Comparison of ENCODE assay signal across 13 cellular contexts in genomic region chr5:78799254-78800017, GRCh38.
DNase-seq lines count a peak whose midpoint lies in the region; ATAC-seq, FAIRE-seq and TF ChIP-seq lines count a peak whose summit lies in the region.
"Had no signal": no experiment of that assay in that cellular context is flagged by ENCODE, and none has a peak within 500 bp of the region (broad histone marks: within the 10 kb centered on the region; RNA-seq: fewer than 3 reads in every experiment).

No MANE protein-coding gene starts in this region.

- no peaks in the 10 kb centered on the region for H3K9me1 ChIP-seq in endothelial cell of umbilical vein (replicated peaks; ENCODE audit: control insufficient read depth, extremely low read depth, insufficient read depth, low read length)

- FAIRE-seq in RCC 7860 (lab: Jason Lieb, UNC): peak; percentile 50
- peak; percentile 56 for FAIRE-seq in endothelial cell of umbilical vein (lab: Jason Lieb, UNC)

- no peaks in the 10 kb centered on the region for H3K9me3 Mint-ChIP-seq in activated CD4-positive, alpha-beta T cell treated with anti-CD3 and anti-CD28 coated beads, Interleukin-2, amount 10 ng/mL, durations not matched to agents 24 days and 14 days
- peaks cover 0 to 7% (median 0%) of the 10 kb centered on the region in 6 donors for H3K9me3 Mint-ChIP-seq in immature natural killer cell

- H3K36me3 ChIP-seq in endothelial cell of umbilical vein (ENCODE audit: control insufficient read depth in 2 of 2, extremely low read depth in 1 of 2, insufficient read depth in 2 of 2, low read length in 2 of 2) (no peaks in the 10 kb centered on the region), osteoblast (ENCODE audit: insufficient read depth, low read length) (no peaks in the 10 kb centered on the region)

- H3K9ac ChIP-seq in endothelial cell of umbilical vein (replicated peaks; ENCODE audit: extremely low read depth, insufficient read depth, low read length): no peak overlapping the region

- CTCF ChIA-PET in endothelial cell of umbilical vein (lab: Charles Lee): interaction anchor here (1.1 to 1.5 kb wide), 2 partner anchors 18 to 479 kb away, joined by 3 to 4 read pairs; no protein-coding TSS in a partner anchor

- no peaks in the 10 kb centered on the region for H4K20me1 ChIP-seq in endothelial cell of umbilical vein (replicated peaks; ENCODE audit: control insufficient read depth, extremely low read depth, insufficient read depth, low read length)
- H4K20me1 ChIP-seq in osteoblast (ENCODE audit: insufficient read depth, low read length): no peaks in the 10 kb centered on the region

- DNase-seq in EH (ENCODE audit: low read depth) (peak; percentile 79), RCC 7860 (ENCODE audit: low spot score) (peak; percentile 76), endothelial cell of umbilical vein (ENCODE audit: low read depth, low spot score) (no peak), osteoblast (ENCODE audit: insufficient read length, low spot score, missing footprints) (peak; percentile 84), immature natural killer cell (no peak)
- no peak for DNase-seq in activated CD4-positive, alpha-beta T cell treated with anti-CD3 and anti-CD28 coated beads, Interleukin-2, amount 10 ng/mL, durations not matched to agents 24 days and 14 days
- DNase-seq: activated T-cell treated with anti-CD3 and anti-CD28 coated beads for 4 hours, Caco-2, NCI-H2029 treated with DMSO at 0.1 percent for 48 hours, retina had no signal

- dilution Hi-C loops in endothelial cell of umbilical vein (cut with MboI; ENCODE audit: extremely low pct_ligation_motif_present, low sequenced_read_pairs): no loop called here

- H3K4me2 ChIP-seq in endothelial cell of umbilical vein (ENCODE audit: insufficient read depth, low read length) (no peak overlapping the region), osteoblast (ENCODE audit: insufficient read depth, low read length) (peak overlapping the region; percentile 77)

- no peaks in the 10 kb centered on the region for H3K36me3 Mint-ChIP-seq in activated CD4-positive, alpha-beta T cell treated with anti-CD3 and anti-CD28 coated beads, Interleukin-2, amount 10 ng/mL, durations not matched to agents 24 days and 14 days (ENCODE audit: low read depth)
- H3K36me3 Mint-ChIP-seq in immature natural killer cell: peaks cover 26 to 33% (median 32%) of the 10 kb centered on the region in 3 donors

- ATAC-seq in GM21619 (IDR thresholded peaks at IDR 0.05; ENCODE audit: unreplicated experiment) (no peak), GM19328 (IDR thresholded peaks at IDR 0.05; ENCODE audit: unreplicated experiment) (no peak)

- no peak overlapping the region for H2AFZ ChIP-seq in endothelial cell of umbilical vein (ENCODE audit: low read depth, low read length)
- H2AFZ ChIP-seq in osteoblast (ENCODE audit: low read length): peak overlapping the region; percentile 16

- POLR2A ChIA-PET in endothelial cell of umbilical vein (lab: Charles Lee): no interaction called here

- H3K4me1 ChIP-seq in endothelial cell of umbilical vein (ENCODE audit: control insufficient read depth, extremely low read depth, insufficient read depth, low read length): no peaks in the 10 kb centered on the region
- peaks cover 40% of the 10 kb centered on the region for H3K4me1 ChIP-seq in osteoblast (ENCODE audit: insufficient read depth, low read length)

- H3K27me3 ChIP-seq in endothelial cell of umbilical vein (ENCODE audit: control insufficient read depth in 2 of 2, insufficient read depth in 2 of 2, low read length in 2 of 2): no peaks in the 10 kb centered on the region
- H3K27me3 ChIP-seq in osteoblast (ENCODE audit: insufficient read depth, low read length): no peaks in the 10 kb centered on the region

- no peak overlapping the region for H3K4me3 Mint-ChIP-seq in activated CD4-positive, alpha-beta T cell treated with anti-CD3 and anti-CD28 coated beads, Interleukin-2, amount 10 ng/mL, durations not matched to agents 24 days and 14 days
- H3K4me3 Mint-ChIP-seq in immature natural killer cell: no peak overlapping the region

- peaks cover 5% of the 10 kb centered on the region for H3K4me1 Mint-ChIP-seq in activated CD4-positive, alpha-beta T cell treated with anti-CD3 and anti-CD28 coated beads, Interleukin-2, amount 10 ng/mL, durations not matched to agents 24 days and 14 days
- peaks cover 0 to 4% of the 10 kb centered on the region in 2 donors for H3K4me1 Mint-ChIP-seq in immature natural killer cell

- no peaks in the 10 kb centered on the region for H3K27me3 Mint-ChIP-seq in activated CD4-positive, alpha-beta T cell treated with anti-CD3 and anti-CD28 coated beads, Interleukin-2, amount 10 ng/mL, durations not matched to agents 24 days and 14 days
- H3K27me3 Mint-ChIP-seq in immature natural killer cell (ENCODE audit: low read depth in 3 of 3): peaks cover 0 to 4% (median 0%) of the 10 kb centered on the region in 3 donors

- H3K4me3 ChIP-seq in endothelial cell of umbilical vein (replicated peaks in 1 of 3; ENCODE audit: insufficient read depth in 1 of 3, low read depth in 1 of 3, low read length in 3 of 3): no peak overlapping the region
- H3K4me3 ChIP-seq in osteoblast (ENCODE audit: insufficient read depth, low read length): peak overlapping the region; percentile 34

- H3K27ac ChIP-seq in endothelial cell of umbilical vein (ENCODE audit: insufficient read depth, low read depth, low read length): no peak overlapping the region
- H3K27ac ChIP-seq in osteoblast (ENCODE audit: low read depth, low read length): peak overlapping the region; percentile 84
- H3K27ac ChIP-seq: VCaP had no signal

- H3K79me2 ChIP-seq in endothelial cell of umbilical vein (ENCODE audit: control insufficient read depth, insufficient read depth, low read length) (no peaks in the 10 kb centered on the region), osteoblast (ENCODE audit: insufficient read depth, low read length) (no peaks in the 10 kb centered on the region)

- TF ChIP-seq POLR2A in endothelial cell of umbilical vein (IDR thresholded peaks at IDR 0.05; ENCODE audit: low read depth, low read length): no peak

- intact Hi-C loops in endothelial cell of umbilical vein (cut with micrococcal nuclease): no loop called here
- intact Hi-C loops in activated CD4-positive, alpha-beta T cell treated with anti-CD3 and anti-CD28 coated beads, Interleukin-2, amount 10 ng/mL, durations not matched to agents 24 days and 14 days (cut with micrococcal nuclease): no loop called here

- no peak overlapping the region for H3K27ac Mint-ChIP-seq in activated CD4-positive, alpha-beta T cell treated with anti-CD3 and anti-CD28 coated beads, Interleukin-2, amount 10 ng/mL, durations not matched to agents 24 days and 14 days
- H3K27ac Mint-ChIP-seq in immature natural killer cell: no peak overlapping the region

- TF ChIP-seq CTCF in endothelial cell of umbilical vein (IDR thresholded peaks at IDR 0.05; ENCODE audit: extremely low read depth in 1 of 2, insufficient read depth in 1 of 2, low read depth in 1 of 2, low read length in 2 of 2) (peak in 1 of 2 donors; percentile 10), osteoblast (IDR thresholded peaks at IDR 0.05; ENCODE audit: extremely low read depth, low read depth, low read length) (peak; percentile 39)

- BruUV-seq in endothelial cell of umbilical vein (replicated peaks; lab: Mats Ljungman, UMichigan): no TSS peak

- H3K9me3 ChIP-seq in endothelial cell of umbilical vein (replicated peaks; ENCODE audit: control insufficient read depth, insufficient read depth, low read length) (no peaks in the 10 kb centered on the region), osteoblast (ENCODE audit: low read depth, low read length) (no peaks in the 10 kb centered on the region)
- H3K9me3 ChIP-seq: Caco-2 had no signal

TF ChIP-seq in endothelial cell of umbilical vein, 7 proteins besides CTCF, POLR2A, EP300 and RAD21:
- TF ChIP-seq EZH2 (IDR thresholded peaks at IDR 0.05; ENCODE audit: borderline replicate concordance, low read depth, low read length, severe bottlenecking) (no peak), MAX (IDR thresholded peaks at IDR 0.05; ENCODE audit: insufficient read depth, insufficient read length) (no peak), MYC (IDR thresholded peaks at IDR 0.05; ENCODE audit: low read depth, low read length) (no peak), FOS (IDR thresholded peaks at IDR 0.05; ENCODE audit: borderline replicate concordance, insufficient read depth, low read length) (no peak)

Comparison
In these comparisons a context has a peak if more than half of its experiments do, and no peak if none do; other contexts are left out.
1. DNase-seq: peak in EH (single experiment), RCC 7860 (single experiment) and osteoblast (single experiment); none in endothelial cell of umbilical vein (single experiment), activated CD4-positive, alpha-beta T cell treated with anti-CD3 and anti-CD28 coated beads, Interleukin-2, amount 10 ng/mL, durations not matched to agents 24 days and 14 days (single experiment) and immature natural killer cell (0 of 3).